In genomic region chr19:55496820-55497219, GRCh38 we compare ENCODE assay signal across 16 cellular contexts. TPM values are rescaled to one million over a fixed set of nuclear protein-coding genes. Genes with fewer than 3 reads are reported as not detected.
"Had no signal": no experiment of that assay in that cellular context is flagged by ENCODE, and none has a peak within 500 bp of the region (broad histone marks: within the 10 kb centered on the region; RNA-seq: fewer than 3 reads in every experiment).

No MANE protein-coding gene starts in this region.

RNA-seq across cellular contexts. Expression of gene C19orf85, which starts 32.3 kb away (rescaled TPM):
- total RNA-seq: activated CD4-positive, alpha-beta memory T cell treated with anti-CD3 and anti-CD28 coated beads, Interleukin-2, amount 10 ng/mL, durations not matched to agents 7 days and 5 days; activated CD4-positive, alpha-beta T cell treated with anti-CD3 and anti-CD28 coated beads for 36 hours; activated CD4-positive, alpha-beta T cell treated with anti-CD3 and anti-CD28 coated beads, Interleukin-2, amount 10 ng/mL, durations not matched to agents 7 days and 5 days; activated CD8-positive, alpha-beta memory T cell treated with anti-CD3 and anti-CD28 coated beads, Interleukin-2, amount 10 ng/mL, durations not matched to agents 7 days and 5 days; activated CD8-positive, alpha-beta T cell treated with anti-CD3 and anti-CD28 coated beads, Interleukin-2, amount 10 ng/mL, durations not matched to agents 7 days and 5 days; activated naive CD8-positive, alpha-beta T cell treated with anti-CD3 and anti-CD28 coated beads, Interleukin-2, amount 10 ng/mL, durations not matched to agents 7 days and 5 days; activated T-helper 2 cell treated with anti-CD3 and anti-CD28 coated beads, Interferon-gamma antibody, Interleukin-2, Interleukin-4, amounts not matched to agents 10 μg/mL and 5 μg/mL and 100 μg/mL, durations not matched to agents 14 hours and 24 hours and 36 hours; ascending aorta; breast epithelium; cardiac septum; cerebellum; T-cell; T-helper 1 cell treated with Interleukin-12 subunit alpha and Interleukin-12 subunit beta and Interleukin-4 antibody, amounts not matched to agents 30 ng/mL and 1 ng/mL, for 36 hours; T-helper 17 cell; T-helper 2 cell treated with Interferon-gamma antibody and Interleukin-4, amounts not matched to agents 100 ng/mL and 5 ng/mL, for 36 hours had no signal
- polyA plus RNA-seq: adipose tissue had no signal
